8 cellular contexts compared by ENCODE assay signal in the genomic region with DNA sequence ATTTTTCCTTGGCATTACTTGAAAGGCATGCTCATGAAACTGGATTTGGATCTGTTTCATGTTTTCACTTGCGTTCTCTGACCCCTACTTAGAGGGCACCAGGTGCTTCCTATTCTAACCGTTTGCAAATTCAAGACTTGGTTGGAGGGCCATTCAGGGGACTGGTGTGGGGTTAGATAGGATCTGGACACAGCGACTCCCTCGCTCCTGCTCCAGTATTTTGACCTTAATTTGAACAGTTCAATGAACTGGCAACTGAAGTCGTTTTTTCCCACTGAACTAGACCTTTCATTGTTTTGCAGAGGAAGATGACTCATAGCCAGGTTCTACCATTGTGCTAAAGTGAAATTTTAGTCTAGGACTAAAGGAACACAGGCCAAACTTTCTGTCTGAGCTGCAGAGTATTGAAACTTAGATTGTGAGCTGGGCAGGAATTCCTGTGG.
A peak's percentile ranks its signal among the peaks of the same experiment; 100 is the strongest.
DNase-seq lines count a peak whose midpoint lies in the region; ATAC-seq and TF ChIP-seq lines count a peak whose summit lies in the region.

No MANE protein-coding gene starts in this region.

- H3K9me2 ChIP-seq in Karpas-422 (replicated peaks; ENCODE audit: insufficient read depth, low read length): no peaks in the 10 kb centered on the region

- intact Hi-C loops in body of pancreas (cut with DNase I): no loop called here
- intact Hi-C loops in mucosa of descending colon (cut with DNase I, micrococcal nuclease): no loop called here

- TF ChIP-seq POLR2A in body of pancreas (IDR thresholded peaks at IDR 0.05): no peak

- H3K27me3 ChIP-seq in BLaER1 treated with 17β-estradiol and CSF1 and Interleukin-3, amounts not matched to agents 10 nM and 100 nM: no peaks in the 10 kb centered on the region
- H3K27me3 ChIP-seq in Karpas-422 (ENCODE audit: low read length) (no peaks in the 10 kb centered on the region), body of pancreas (no peaks in the 10 kb centered on the region)

- H3K4me1 ChIP-seq in BLaER1 treated with 17β-estradiol and CSF1 and Interleukin-3, amounts not matched to agents 10 nM and 100 nM: peaks cover 94 to 99% (median 96%) of the 10 kb centered on the region in 10 experiments
- H3K4me1 ChIP-seq in Karpas-422 (ENCODE audit: low read length): peaks cover 45% of the 10 kb centered on the region
- peaks cover 55% of the 10 kb centered on the region for H3K4me1 ChIP-seq in body of pancreas
- H3K4me1 ChIP-seq in mucosa of descending colon (ENCODE audit: low read depth): no peaks in the 10 kb centered on the region

- no peak for DNase-seq in Karpas-422
- no peak for DNase-seq in body of pancreas
- no peak for DNase-seq in mucosa of descending colon
- no peak for DNase-seq in hippocampal formation (lab: John Stamatoyannopoulos, UW)
- DNase-seq in DMS 273 treated with DMSO at 0.1 percent for 48 hours (lab: John Stamatoyannopoulos, UW): no peak
- DNase-seq in LoVo (ENCODE audit: low spot score): no peak

- H3K79me2 ChIP-seq in Karpas-422 (ENCODE audit: low read length): no peaks in the 10 kb centered on the region

- peak overlapping the region; percentile 51 to 96 (median 92); a peak in 21 of 22 replicates for H3K27ac ChIP-seq in BLaER1 treated with 17β-estradiol and CSF1 and Interleukin-3, amounts not matched to agents 10 nM and 100 nM
- H3K27ac ChIP-seq in Karpas-422 (ENCODE audit: low read length) (no peak overlapping the region), body of pancreas (peak overlapping the region; percentile 40 to 74 (median 54))

- peaks cover 0 to 20% (median 14%) of the 10 kb centered on the region in 11 experiments; a peak in 14 of 22 replicates for H3K36me3 ChIP-seq in BLaER1 treated with 17β-estradiol and CSF1 and Interleukin-3, amounts not matched to agents 10 nM and 100 nM
- no peaks in the 10 kb centered on the region for H3K36me3 ChIP-seq in Karpas-422 (ENCODE audit: insufficient read depth, low read length)
- no peaks in the 10 kb centered on the region for H3K36me3 ChIP-seq in body of pancreas (replicated peaks in 1 of 2; ENCODE audit: insufficient read depth in 1 of 2, low read depth in 2 of 2)
- H3K36me3 ChIP-seq in mucosa of descending colon (ENCODE audit: low read depth): no peaks in the 10 kb centered on the region

- TF ChIP-seq CTCF in body of pancreas (IDR thresholded peaks at IDR 0.05): no peak
- TF ChIP-seq CTCF in mucosa of descending colon (IDR thresholded peaks at IDR 0.05): no peak

- H2AFZ ChIP-seq in Karpas-422 (ENCODE audit: low read length): no peak overlapping the region

- WGBS in body of pancreas, 2 donors: 20 to 28% methylated on average over 5 of the region's 5 CpGs

- peak overlapping the region; percentile 73 to 88 (median 81) for H3K9ac ChIP-seq in BLaER1 treated with 17β-estradiol and CSF1 and Interleukin-3, amounts not matched to agents 10 nM and 100 nM
- H3K9ac ChIP-seq in Karpas-422 (ENCODE audit: low read length): no peak overlapping the region

- peaks cover 0 to 4% (median 0%) of the 10 kb centered on the region in 11 experiments; a peak in 1 of 22 replicates for H4K20me1 ChIP-seq in BLaER1 treated with 17β-estradiol and CSF1 and Interleukin-3, amounts not matched to agents 10 nM and 100 nM
- H4K20me1 ChIP-seq in Karpas-422 (ENCODE audit: insufficient read depth, low read depth, low read length): peaks cover 3% of the 10 kb centered on the region; the same call in 1 of the 2 replicates

- peak; percentile 38 for ATAC-seq in GM21381 (IDR thresholded peaks at IDR 0.05; ENCODE audit: unreplicated experiment)
- peak; percentile 73 for ATAC-seq in body of pancreas
- ATAC-seq in mucosa of descending colon: peak; percentile 28

- peak overlapping the region; percentile 46 to 70 (median 57) for H3K4me3 ChIP-seq in BLaER1 treated with 17β-estradiol and CSF1 and Interleukin-3, amounts not matched to agents 10 nM and 100 nM
- no peak overlapping the region; the same call in 1 of the 2 replicates for H3K4me3 ChIP-seq in Karpas-422 (ENCODE audit: low read length)
- H3K4me3 ChIP-seq in body of pancreas: no peak overlapping the region
- no peak overlapping the region for H3K4me3 ChIP-seq in mucosa of descending colon

- peaks cover 0 to 11% (median 6%) of the 10 kb centered on the region in 11 experiments; a peak in 6 of 22 replicates for H3K9me3 ChIP-seq in BLaER1 treated with 17β-estradiol and CSF1 and Interleukin-3, amounts not matched to agents 10 nM and 100 nM (replicated peaks in 1 of 11)
- no peaks in the 10 kb centered on the region for H3K9me3 ChIP-seq in Karpas-422 (ENCODE audit: low read length)
- no peaks in the 10 kb centered on the region for H3K9me3 ChIP-seq in body of pancreas
- H3K9me3 ChIP-seq in mucosa of descending colon: no peaks in the 10 kb centered on the region

- H3K4me2 ChIP-seq in BLaER1 treated with 17β-estradiol and CSF1 and Interleukin-3, amounts not matched to agents 10 nM and 100 nM: peak overlapping the region; percentile 86 to 97 (median 92)
- H3K4me2 ChIP-seq in Karpas-422 (ENCODE audit: low read depth, low read length, poor library complexity, severe bottlenecking): peak overlapping the region; percentile 40

Comparison
In these comparisons a context has a peak if more than half of its experiments do, and no peak if none do; other contexts are left out.
1. H3K4me3 ChIP-seq: peak in BLaER1 treated with 17β-estradiol and CSF1 and Interleukin-3, amounts not matched to agents 10 nM and 100 nM (10 of 10); none in Karpas-422 (single experiment), body of pancreas (0 of 2) and mucosa of descending colon (single experiment).
2. Peak in every context shown above with its lines, with median percentiles within 50 percentile points of each other: ATAC-seq.